ENCODE assay signal across 16 cellular contexts in genomic region chr11:101442171-101442570, GRCh38.
DNase-seq lines count a peak whose midpoint lies in the region; ATAC-seq and TF ChIP-seq lines count a peak whose summit lies in the region.
"Had no signal": no experiment of that assay in that cellular context is flagged by ENCODE, and none has a peak within 500 bp of the region (broad histone marks: within the 10 kb centered on the region; RNA-seq: fewer than 3 reads in every experiment).

No MANE protein-coding gene starts in this region.

- POLR2A ChIA-PET in CD8-positive, alpha-beta T cell (lab: Charles Lee): no interaction called here

- H3K27ac Mint-ChIP-seq in CD8-positive, alpha-beta T cell: no peak overlapping the region
- no peak overlapping the region for H3K27ac Mint-ChIP-seq in endothelial cell (ENCODE audit: unreplicated experiment)
- no peak overlapping the region for H3K27ac Mint-ChIP-seq in activated naive CD8-positive, alpha-beta T cell treated with anti-CD3 and anti-CD28 coated beads for 36 hours
- H3K27ac Mint-ChIP-seq: activated naive CD8-positive, alpha-beta T cell treated with anti-CD3 and anti-CD28 coated beads, Interleukin-2, amount 10 ng/mL, durations not matched to agents 7 days and 5 days; CD4-positive, alpha-beta memory T cell had no signal

- H3K4me1 Mint-ChIP-seq in CD8-positive, alpha-beta T cell (ENCODE audit: low read depth): no peaks in the 10 kb centered on the region
- H3K4me1 Mint-ChIP-seq in endothelial cell (ENCODE audit: unreplicated experiment): no peaks in the 10 kb centered on the region
- no peaks in the 10 kb centered on the region for H3K4me1 Mint-ChIP-seq in activated naive CD8-positive, alpha-beta T cell treated with anti-CD3 and anti-CD28 coated beads for 36 hours
- H3K4me1 Mint-ChIP-seq: activated naive CD8-positive, alpha-beta T cell treated with anti-CD3 and anti-CD28 coated beads, Interleukin-2, amount 10 ng/mL, durations not matched to agents 7 days and 5 days; CD4-positive, alpha-beta memory T cell had no signal

- H3K27ac ChIP-seq in brain microvascular endothelial cell (peak overlapping the region; percentile 74), right atrium auricular region (peak overlapping the region; percentile 28 to 36), stomach (peak overlapping the region; percentile 61 to 85 (median 69))
- no peak overlapping the region for H3K27ac ChIP-seq in CD8-positive, alpha-beta T cell (ENCODE audit: low read depth, low read length)

- H3K4me3 Mint-ChIP-seq in CD8-positive, alpha-beta T cell: no peak overlapping the region
- no peak overlapping the region for H3K4me3 Mint-ChIP-seq in endothelial cell (ENCODE audit: unreplicated experiment)
- no peak overlapping the region for H3K4me3 Mint-ChIP-seq in activated naive CD8-positive, alpha-beta T cell treated with anti-CD3 and anti-CD28 coated beads for 36 hours
- H3K4me3 Mint-ChIP-seq: activated naive CD8-positive, alpha-beta T cell treated with anti-CD3 and anti-CD28 coated beads, Interleukin-2, amount 10 ng/mL, durations not matched to agents 7 days and 5 days; CD4-positive, alpha-beta memory T cell had no signal

- CTCF ChIA-PET in CD8-positive, alpha-beta T cell (lab: Charles Lee): no interaction called here

- H3K27me3 ChIP-seq in brain microvascular endothelial cell (replicated peaks) (no peaks in the 10 kb centered on the region), right atrium auricular region (no peaks in the 10 kb centered on the region), stomach (no peaks in the 10 kb centered on the region)
- no peaks in the 10 kb centered on the region for H3K27me3 ChIP-seq in CD8-positive, alpha-beta T cell (ENCODE audit: insufficient read depth, low read length)

- ATAC-seq in CD8-positive, alpha-beta T cell: no peak
- ATAC-seq in GM21529 (IDR thresholded peaks at IDR 0.05; ENCODE audit: unreplicated experiment): no peak
- ATAC-seq: K562 had no signal

- peak; percentile 54 for DNase-seq in GM04504 (ENCODE audit: low read depth)
- DNase-seq in brain microvascular endothelial cell: peak; percentile 84
- no peak for DNase-seq in right atrium auricular region (ENCODE audit: low spot score)
- no peak for DNase-seq in stomach
- DNase-seq in CD8-positive, alpha-beta T cell: no peak
- no peak for DNase-seq in endothelial cell (ENCODE audit: low spot score)
- no peak for DNase-seq in activated naive CD8-positive, alpha-beta T cell treated with anti-CD3 and anti-CD28 coated beads for 36 hours
- DNase-seq: activated naive CD8-positive, alpha-beta T cell treated with anti-CD3 and anti-CD28 coated beads, Interleukin-2, amount 10 ng/mL, durations not matched to agents 7 days and 5 days; CD4-positive, alpha-beta memory T cell; GF-D8; glutamatergic neuron; NCI-H1694; NCI-H82; SHP77 treated with DMSO at 0.1 percent for 48 hours had no signal

- H3K27me3 Mint-ChIP-seq in CD8-positive, alpha-beta T cell (ENCODE audit: low read depth): no peaks in the 10 kb centered on the region
- H3K27me3 Mint-ChIP-seq in endothelial cell (ENCODE audit: unreplicated experiment): peaks cover 5% of the 10 kb centered on the region
- no peaks in the 10 kb centered on the region for H3K27me3 Mint-ChIP-seq in activated naive CD8-positive, alpha-beta T cell treated with anti-CD3 and anti-CD28 coated beads for 36 hours
- H3K27me3 Mint-ChIP-seq: activated naive CD8-positive, alpha-beta T cell treated with anti-CD3 and anti-CD28 coated beads, Interleukin-2, amount 10 ng/mL, durations not matched to agents 7 days and 5 days; CD4-positive, alpha-beta memory T cell had no signal

- no peak for TF ChIP-seq EP300 in stomach (IDR thresholded peaks at IDR 0.05)

- H3K9me3 Mint-ChIP-seq in CD8-positive, alpha-beta T cell: peaks cover 4% of the 10 kb centered on the region
- no peaks in the 10 kb centered on the region for H3K9me3 Mint-ChIP-seq in endothelial cell (ENCODE audit: unreplicated experiment)
- peaks cover 3% of the 10 kb centered on the region for H3K9me3 Mint-ChIP-seq in activated naive CD8-positive, alpha-beta T cell treated with anti-CD3 and anti-CD28 coated beads for 36 hours
- H3K9me3 Mint-ChIP-seq: activated naive CD8-positive, alpha-beta T cell treated with anti-CD3 and anti-CD28 coated beads, Interleukin-2, amount 10 ng/mL, durations not matched to agents 7 days and 5 days had no signal

- H3K36me3 Mint-ChIP-seq in CD8-positive, alpha-beta T cell: no peaks in the 10 kb centered on the region
- H3K36me3 Mint-ChIP-seq in endothelial cell (ENCODE audit: low read depth, unreplicated experiment): no peaks in the 10 kb centered on the region
- no peaks in the 10 kb centered on the region for H3K36me3 Mint-ChIP-seq in activated naive CD8-positive, alpha-beta T cell treated with anti-CD3 and anti-CD28 coated beads for 36 hours
- H3K36me3 Mint-ChIP-seq: activated naive CD8-positive, alpha-beta T cell treated with anti-CD3 and anti-CD28 coated beads, Interleukin-2, amount 10 ng/mL, durations not matched to agents 7 days and 5 days; CD4-positive, alpha-beta memory T cell had no signal

- H3K4me3 ChIP-seq in brain microvascular endothelial cell (ENCODE audit: low read depth, low read length): no peak overlapping the region
- H3K4me3 ChIP-seq in right atrium auricular region: no peak overlapping the region
- no peak overlapping the region for H3K4me3 ChIP-seq in stomach
- no peak overlapping the region for H3K4me3 ChIP-seq in CD8-positive, alpha-beta T cell (ENCODE audit: low read depth, low read length)
- H3K4me3 ChIP-seq: K562 had no signal

- H3K4me1 ChIP-seq in right atrium auricular region (peaks cover 0 to 22% of the 10 kb centered on the region in 2 donors), stomach (peaks cover 17 to 39% (median 25%) of the 10 kb centered on the region in 4 donors)
- H3K4me1 ChIP-seq in CD8-positive, alpha-beta T cell (ENCODE audit: insufficient read depth, low read length): no peaks in the 10 kb centered on the region

- no peaks in the 10 kb centered on the region for H3K36me3 ChIP-seq in brain microvascular endothelial cell (replicated peaks)
- H3K36me3 ChIP-seq in right atrium auricular region: no peaks in the 10 kb centered on the region
- no peaks in the 10 kb centered on the region for H3K36me3 ChIP-seq in stomach
- no peaks in the 10 kb centered on the region for H3K36me3 ChIP-seq in CD8-positive, alpha-beta T cell (ENCODE audit: insufficient read depth, low read length)

- no peak for TF ChIP-seq CTCF in brain microvascular endothelial cell (IDR thresholded peaks at IDR 0.05; ENCODE audit: low read depth, low read length, missing control alignments)
- no peak for TF ChIP-seq CTCF in right atrium auricular region (IDR thresholded peaks at IDR 0.05)
- TF ChIP-seq CTCF in stomach (IDR thresholded peaks at IDR 0.05): no peak
- TF ChIP-seq CTCF in CD8-positive, alpha-beta T cell (IDR thresholded peaks at IDR 0.05): no peak
- TF ChIP-seq CTCF in endothelial cell (IDR thresholded peaks at IDR 0.05; ENCODE audit: unreplicated experiment): no peak

- WGBS in stomach, 5 donors: 29 to 51% (median 32%) methylated on average over 4 of the region's 4 CpGs

- in situ Hi-C loops in brain microvascular endothelial cell (cut with HindIII; ENCODE audit: low pct_ligation_motif_present, low sequenced_read_pairs): no loop called here

- no peaks in the 10 kb centered on the region for H3K9me3 ChIP-seq in right atrium auricular region
- H3K9me3 ChIP-seq in stomach: no peaks in the 10 kb centered on the region
- no peaks in the 10 kb centered on the region for H3K9me3 ChIP-seq in CD8-positive, alpha-beta T cell (ENCODE audit: low read length)

- intact Hi-C loops in stomach (cut with DNase I; ENCODE audit: low total_unique reads): no loop called here
- intact Hi-C loops in CD8-positive, alpha-beta T cell (cut with DNase I, micrococcal nuclease): no loop called here

- no peak for TF ChIP-seq POLR2A in stomach (IDR thresholded peaks at IDR 0.05)

Comparison
In these comparisons a context has a peak if more than half of its experiments do, and no peak if none do; other contexts are left out.
1. DNase-seq: peak in GM04504 (single experiment) and brain microvascular endothelial cell (single experiment); none in right atrium auricular region (single experiment), stomach (single experiment), CD8-positive, alpha-beta T cell (0 of 7), endothelial cell (single experiment) and activated naive CD8-positive, alpha-beta T cell treated with anti-CD3 and anti-CD28 coated beads for 36 hours (single experiment).